In genomic region chr6:167647333-167647732, GRCh38 we compare ENCODE assay signal across 28 cellular contexts.
DNase-seq lines count a peak whose midpoint lies in the region; ATAC-seq, FAIRE-seq and TF ChIP-seq lines count a peak whose summit lies in the region.
"Had no signal": no experiment of that assay in that cellular context is flagged by ENCODE, and none has a peak within 500 bp of the region (broad histone marks: within the 10 kb centered on the region; RNA-seq: fewer than 3 reads in every experiment).

No MANE protein-coding gene starts in this region.

- H3K9ac ChIP-seq in liver (ENCODE audit: low read depth in 1 of 2, low read length in 2 of 2) (no peak overlapping the region), HepG2 (ENCODE audit: insufficient read depth, low read depth, low read length) (no peak overlapping the region), endothelial cell of umbilical vein (replicated peaks; ENCODE audit: extremely low read depth, insufficient read depth, low read length) (no peak overlapping the region)

- H3K36me3 ChIP-seq in liver (ENCODE audit: control insufficient read depth in 4 of 4, insufficient read depth in 3 of 4, low read depth in 1 of 4, low read length in 3 of 4): no peaks in the 10 kb centered on the region
- no peaks in the 10 kb centered on the region for H3K36me3 ChIP-seq in HepG2 (replicated peaks in 1 of 2; ENCODE audit: control insufficient read depth in 1 of 2, insufficient read depth in 2 of 2, low read length in 2 of 2)
- no peaks in the 10 kb centered on the region for H3K36me3 ChIP-seq in SJSA1
- no peaks in the 10 kb centered on the region for H3K36me3 ChIP-seq in endothelial cell of umbilical vein (ENCODE audit: control insufficient read depth in 2 of 2, extremely low read depth in 1 of 2, insufficient read depth in 2 of 2, low read length in 2 of 2)
- H3K36me3 ChIP-seq: lower lobe of right lung, neutrophil, prostate gland, transverse colon had no signal

- no peaks in the 10 kb centered on the region for H3K9me1 ChIP-seq in endothelial cell of umbilical vein (replicated peaks; ENCODE audit: control insufficient read depth, extremely low read depth, insufficient read depth, low read length)

- H3K4me1 ChIP-seq in liver (ENCODE audit: control insufficient read depth in 4 of 4, insufficient read depth in 4 of 4, low read length in 3 of 4): peaks cover 10 to 18% (median 14%) of the 10 kb centered on the region in 4 donors
- peaks cover 68% of the 10 kb centered on the region for H3K4me1 ChIP-seq in HepG2 (ENCODE audit: insufficient read depth, low read length)
- peaks cover 11% of the 10 kb centered on the region for H3K4me1 ChIP-seq in SJSA1 (replicated peaks)
- peaks cover 18% of the 10 kb centered on the region for H3K4me1 ChIP-seq in endothelial cell of umbilical vein (ENCODE audit: control insufficient read depth, extremely low read depth, insufficient read depth, low read length)
- H3K4me1 ChIP-seq: lower lobe of right lung, prostate gland, transverse colon had no signal

- H3K27me3 ChIP-seq in liver (ENCODE audit: control insufficient read depth in 4 of 4, insufficient read depth in 4 of 4, low read length in 3 of 4): no peaks in the 10 kb centered on the region
- H3K27me3 ChIP-seq in HepG2 (ENCODE audit: control insufficient read depth in 1 of 2, insufficient read depth in 2 of 2, low read length in 2 of 2): no peaks in the 10 kb centered on the region; a peak in 1 of 5 replicates
- no peaks in the 10 kb centered on the region for H3K27me3 ChIP-seq in SJSA1 (replicated peaks)
- H3K27me3 ChIP-seq in endothelial cell of umbilical vein (ENCODE audit: control insufficient read depth in 2 of 2, insufficient read depth in 2 of 2, low read length in 2 of 2): no peaks in the 10 kb centered on the region
- H3K27me3 ChIP-seq: transverse colon had no signal

- H3K4me3 ChIP-seq in liver (ENCODE audit: low read depth in 1 of 3, low read length in 3 of 3) (no peak overlapping the region), HepG2 (replicated peaks in 1 of 3; ENCODE audit: insufficient read depth in 1 of 3, low read depth in 2 of 3, low read length in 3 of 3) (no peak overlapping the region), SJSA1 (no peak overlapping the region), endothelial cell of umbilical vein (replicated peaks in 1 of 3; ENCODE audit: insufficient read depth in 1 of 3, low read depth in 1 of 3, low read length in 3 of 3) (no peak overlapping the region)
- H3K4me3 ChIP-seq: coronary artery, lower lobe of right lung, prostate gland, transverse colon had no signal

- BruUV-seq in HepG2 (replicated peaks; lab: Mats Ljungman, UMichigan): no TSS peak
- BruUV-seq in endothelial cell of umbilical vein (replicated peaks; lab: Mats Ljungman, UMichigan): no TSS peak

- FAIRE-seq in HepG2 (lab: Jason Lieb, UNC): no peak
- peak; percentile 93 for FAIRE-seq in endothelial cell of umbilical vein (lab: Jason Lieb, UNC)
- FAIRE-seq in urothelium cell line (lab: Jason Lieb, UNC): peak; percentile 50
- FAIRE-seq: kidney, TTC549 had no signal

- no peak for TF ChIP-seq CTCF in liver (IDR thresholded peaks at IDR 0.05; ENCODE audit: low read depth, low read length, missing input control)
- TF ChIP-seq CTCF in HepG2 (CRISPR knock-in tag; IDR thresholded peaks at IDR 0.05): no peak
- TF ChIP-seq CTCF in endothelial cell of umbilical vein (IDR thresholded peaks at IDR 0.05; ENCODE audit: extremely low read depth in 1 of 2, insufficient read depth in 1 of 2, low read depth in 1 of 2, low read length in 2 of 2): no peak

- TF ChIP-seq EP300 in HepG2 (IDR thresholded peaks at IDR 0.05; ENCODE audit: low read depth in 2 of 2, low read length in 2 of 2): no peak
- no peak for TF ChIP-seq EP300 in HepG2 (CRISPR knock-in tag; IDR thresholded peaks at IDR 0.05; ENCODE audit: borderline replicate concordance)

- TF ChIP-seq POLR2A in HepG2 (IDR thresholded peaks at IDR 0.05; ENCODE audit: insufficient read depth in 1 of 2, low read depth in 2 of 2, low read length in 2 of 2): no peak
- no peak for TF ChIP-seq POLR2A in endothelial cell of umbilical vein (IDR thresholded peaks at IDR 0.05; ENCODE audit: low read depth, low read length)

- POLR2A ChIA-PET in HepG2 (lab: Yijun Ruan, JAX) (no interaction called here), endothelial cell of umbilical vein (lab: Charles Lee) (no interaction called here)

- ATAC-seq in HepG2: no peak
- ATAC-seq in GM19351 (IDR thresholded peaks at IDR 0.05; ENCODE audit: unreplicated experiment): no peak
- ATAC-seq: activated CD4-positive, CD25-positive, alpha-beta regulatory T cell treated with anti-CD3 and anti-CD28 coated beads, Interleukin-2, amount 50 U/mL, for 24 hours; lower lobe of right lung; T-cell had no signal

- 58% methylated on average over 5 of the region's 5 CpGs for WGBS in liver
- WGBS in HepG2 (ENCODE audit: low lambda C conversion rate): 69% methylated on average over 5 of the region's 5 CpGs

- in situ Hi-C loops in HepG2 (cut with HindIII; ENCODE audit: extremely low pct_ligation_motif_present, low pct_unique_long_range_greater_than_20kb): no loop called here

- CTCF ChIA-PET in HepG2 (lab: Yijun Ruan, JAX; ENCODE audit: low intra/inter-chr PET ratio, low total read pairs): no interaction called here
- CTCF ChIA-PET in endothelial cell of umbilical vein (lab: Charles Lee): interaction anchor here (1.0 to 1.8 kb wide), 3 partner anchors 36 to 162 kb away, joined by 3 to 7 read pairs (median 3); no protein-coding TSS in a partner anchor

- no peak for DNase-seq in HepG2 (ENCODE audit: low spot score)
- peak in 1 of 2 experiments; percentile 24 for DNase-seq in SJSA1 (ENCODE audit: low read depth in 1 of 2, low spot score in 2 of 2)
- peak; percentile 38 for DNase-seq in endothelial cell of umbilical vein (ENCODE audit: low read depth, low spot score)
- DNase-seq in urothelium cell line (ENCODE audit: low spot score): no peak
- no peak for DNase-seq in NCI-H1417 treated with DMSO at 0.1 percent for 48 hours (lab: John Stamatoyannopoulos, UW)
- DNase-seq in ureter (ENCODE audit: low spot score): no peak
- DNase-seq: activated naive CD4-positive, alpha-beta T cell; activated T-cell treated with anti-CD3 and anti-CD28 coated beads, Interleukin-2, amount 50 U/mL, for 24 hours; AML-193; COR-L47; DND-41; H9; kidney; lower lobe of right lung; NCI-H2081 treated with DMSO at 0.1 percent for 48 hours; NCI-H345; NCI-H774; SHP77 treated with DMSO at 0.1 percent for 48 hours; T-cell; transverse colon had no signal

- TF ChIP-seq RAD21 in liver (IDR thresholded peaks at IDR 0.05): peak in 1 of 2 donors; percentile 8
- TF ChIP-seq RAD21 in HepG2 (CRISPR knock-in tag; IDR thresholded peaks at IDR 0.05): no peak

- H3K79me2 ChIP-seq in HepG2 (ENCODE audit: insufficient read depth, low read length): no peaks in the 10 kb centered on the region
- no peaks in the 10 kb centered on the region for H3K79me2 ChIP-seq in endothelial cell of umbilical vein (ENCODE audit: control insufficient read depth, insufficient read depth, low read length)

- peak overlapping the region in 1 of 2 donors; percentile 64 for H3K27ac ChIP-seq in liver (ENCODE audit: low read depth in 1 of 2, low read length in 2 of 2)
- no peak overlapping the region for H3K27ac ChIP-seq in HepG2 (ENCODE audit: extremely low read length, insufficient read depth, low read length)
- peak overlapping the region; percentile 28; the same call in 1 of the 2 replicates for H3K27ac ChIP-seq in SJSA1
- peak overlapping the region; percentile 57 for H3K27ac ChIP-seq in endothelial cell of umbilical vein (ENCODE audit: insufficient read depth, low read depth, low read length)
- H3K27ac ChIP-seq: 22Rv1, coronary artery, lower lobe of right lung, neutrophil, prostate gland, transverse colon had no signal

- H3K4me2 ChIP-seq in HepG2 (ENCODE audit: low read depth, low read length) (no peak overlapping the region), endothelial cell of umbilical vein (ENCODE audit: insufficient read depth, low read length) (peak overlapping the region; percentile 58)

- dilution Hi-C loops in endothelial cell of umbilical vein (cut with MboI; ENCODE audit: extremely low pct_ligation_motif_present, low sequenced_read_pairs): no loop called here

- H4K20me1 ChIP-seq in HepG2 (ENCODE audit: insufficient read depth, low read length) (no peaks in the 10 kb centered on the region), endothelial cell of umbilical vein (replicated peaks; ENCODE audit: control insufficient read depth, extremely low read depth, insufficient read depth, low read length) (no peaks in the 10 kb centered on the region)

- H2AFZ ChIP-seq in HepG2 (ENCODE audit: low read length): no peak overlapping the region
- peak overlapping the region; percentile 41 for H2AFZ ChIP-seq in endothelial cell of umbilical vein (ENCODE audit: low read depth, low read length)

- H3K9me3 ChIP-seq in liver (ENCODE audit: control insufficient read depth in 4 of 4, low read length in 3 of 4) (no peaks in the 10 kb centered on the region), HepG2 (ENCODE audit: low read length) (no peaks in the 10 kb centered on the region), SJSA1 (replicated peaks) (no peaks in the 10 kb centered on the region), endothelial cell of umbilical vein (replicated peaks; ENCODE audit: control insufficient read depth, insufficient read depth, low read length) (no peaks in the 10 kb centered on the region)
- H3K9me3 ChIP-seq: lower lobe of right lung, neutrophil, prostate gland, transverse colon had no signal

- intact Hi-C loops in HepG2 (cut with micrococcal nuclease; ENCODE audit: unreplicated experiment): no loop called here
- intact Hi-C loops in endothelial cell of umbilical vein (cut with micrococcal nuclease): loop anchor here (1.0 kb wide), 3 partner anchors 29 to 52 kb away; no protein-coding TSS in a partner anchor

TF ChIP-seq in liver, 16 proteins besides CTCF, POLR2A, EP300 and RAD21 (continues in another document):
- TF ChIP-seq EGR1 (IDR thresholded peaks at IDR 0.05; ENCODE audit: low read depth in 2 of 2) (no peak), NR2F2 (IDR thresholded peaks at IDR 0.05) (peak; percentile 22), YY1 (IDR thresholded peaks at IDR 0.05) (no peak)

TF ChIP-seq in HepG2, 621 proteins besides CTCF, POLR2A, EP300 and RAD21 (continues in another document):
- no peak for TF ChIP-seq ZBTB42 (CRISPR knock-in tag; IDR thresholded peaks at IDR 0.05)
- TF ChIP-seq DPF2 (CRISPR knock-in tag; IDR thresholded peaks at IDR 0.05; ENCODE audit: borderline replicate concordance, low read depth): no peak
- no peak for TF ChIP-seq ZNF713 (CRISPR knock-in tag; IDR thresholded peaks at IDR 0.05)
- TF ChIP-seq ATRX (CRISPR knock-in tag; IDR thresholded peaks at IDR 0.05; ENCODE audit: borderline replicate concordance): no peak
- TF ChIP-seq HMGA1 (CRISPR knock-in tag; conservative IDR thresholded peaks at IDR 0.05): no peak

TF ChIP-seq in endothelial cell of umbilical vein, 7 proteins besides CTCF, POLR2A, EP300 and RAD21 (continues in another document):
- no peak for TF ChIP-seq POLR2AphosphoS5 (IDR thresholded peaks at IDR 0.05; ENCODE audit: insufficient read depth, low read depth, low read length)
- TF ChIP-seq JUN (IDR thresholded peaks at IDR 0.05; ENCODE audit: borderline replicate concordance, insufficient read depth, insufficient read length, low read depth): peak; percentile 85
- TF ChIP-seq FOS (IDR thresholded peaks at IDR 0.05; ENCODE audit: borderline replicate concordance, insufficient read depth, low read length): peak; percentile 59
- no peak for TF ChIP-seq MYC (IDR thresholded peaks at IDR 0.05; ENCODE audit: low read depth, low read length)
